In the genomic region with DNA sequence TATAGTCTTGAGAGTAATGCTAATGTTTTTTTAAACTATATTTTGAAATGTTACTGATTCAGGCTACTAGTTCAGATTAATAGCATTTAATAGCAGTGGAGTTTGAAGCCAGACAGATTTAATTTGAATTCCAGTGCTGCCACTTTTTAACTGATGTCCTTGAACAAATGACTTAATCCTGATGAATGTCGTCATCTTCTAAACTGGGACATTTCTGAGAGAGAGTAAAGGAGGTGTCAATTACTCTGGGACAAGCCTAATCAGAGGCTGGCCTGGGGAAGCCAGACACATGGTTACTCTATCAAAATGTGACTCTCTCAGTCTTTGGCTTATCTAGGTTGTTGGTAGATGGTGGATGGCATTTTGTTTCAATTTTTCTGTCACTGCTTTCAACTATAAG, we compare ENCODE assay signal across 25 cellular contexts.
DNase-seq lines count a peak whose midpoint lies in the region; ATAC-seq and TF ChIP-seq lines count a peak whose summit lies in the region.
"Had no signal": no experiment of that assay in that cellular context is flagged by ENCODE, and none has a peak within 500 bp of the region (broad histone marks: within the 10 kb centered on the region; RNA-seq: fewer than 3 reads in every experiment).

No MANE protein-coding gene starts in this region.

- no peak overlapping the region for H3K9ac ChIP-seq in HCT116 (ENCODE audit: low read length)
- H3K9ac ChIP-seq: BLaER1 treated with 17β-estradiol and CSF1 and Interleukin-3, amounts not matched to agents 10 nM and 100 nM had no signal

- CTCF ChIA-PET in HCT116 (lab: Charles Lee) = no interaction called here

- RAD21 ChIA-PET in HCT116 (lab: Charles Lee; ENCODE audit: low non-redundant PET in 1 of 2, low total read pairs in 2 of 2, uncharacterized antibody in 2 of 2, unreplicated experiment in 2 of 2) = no interaction called here

- H3K9me3 ChIP-seq in HCT116 (ENCODE audit: control insufficient read depth in 1 of 2, insufficient read depth in 1 of 2, low read depth in 1 of 2, low read length in 2 of 2) (no peaks in the 10 kb centered on the region), Peyer's patch (no peaks in the 10 kb centered on the region), prostate gland (no peaks in the 10 kb centered on the region)
- H3K9me3 ChIP-seq: BLaER1 treated with 17β-estradiol and CSF1 and Interleukin-3, amounts not matched to agents 10 nM and 100 nM; MG63 had no signal

- no peak overlapping the region for H3K4me3 ChIP-seq in HCT116 (replicated peaks in 1 of 2; ENCODE audit: low read depth in 1 of 2, low read length in 2 of 2)
- no peak overlapping the region for H3K4me3 ChIP-seq in Peyer's patch
- H3K4me3 ChIP-seq in prostate gland = no peak overlapping the region
- H3K4me3 ChIP-seq: BLaER1 treated with 17β-estradiol and CSF1 and Interleukin-3, amounts not matched to agents 10 nM and 100 nM; MG63 had no signal

- H4K20me1 ChIP-seq in HCT116 (ENCODE audit: insufficient read depth) = no peaks in the 10 kb centered on the region

- DNase-seq in HCT116 (ENCODE audit: low read depth, low spot score) = no peak
- no peak for DNase-seq in left cardiac atrium
- DNase-seq in myocyte (ENCODE audit: low read depth) = peak; percentile 67
- DNase-seq in Peyer's patch = no peak
- no peak for DNase-seq in activated CD4-positive, alpha-beta T cell treated with anti-CD3 and anti-CD28 coated beads, Interleukin-2, amount 50 U/mL, for 1 hour
- no peak for DNase-seq in prostate gland (ENCODE audit: low spot score)
- DNase-seq: AML-193; CD4-positive, alpha-beta T cell; COR-L47; DMS53; KG1; MG63; NCI-H1105 treated with DMSO at 0.1 percent for 48 hours; NCI-H146; NCI-H1930; NCI-H2107; NCI-H446; NCI-H526; NCI-H82; NK-92 treated with Interleukin-12 subunit alpha and Interleukin-12 subunit beta, amount 100 ng/mL, for 24 hours; PC-3; SHP77 had no signal

- H2AFZ ChIP-seq in HCT116 (ENCODE audit: low read depth, low read length, poor library complexity, severe bottlenecking) = peak overlapping the region; percentile 73

- no TSS peak for BruUV-seq in HCT116 (replicated peaks; lab: Mats Ljungman, UMichigan)

- POLR2A ChIA-PET in HCT116 (lab: Charles Lee) = no interaction called here

- H3K27ac ChIP-seq in HCT116 (ENCODE audit: low read depth, low read length) (no peak overlapping the region), Peyer's patch (no peak overlapping the region), prostate gland (no peak overlapping the region)
- H3K27ac ChIP-seq: BLaER1 treated with 17β-estradiol and CSF1 and Interleukin-3, amounts not matched to agents 10 nM and 100 nM had no signal

- TF ChIP-seq POLR2A in HCT116 (IDR thresholded peaks at IDR 0.05; ENCODE audit: borderline replicate concordance, extremely low read depth, insufficient read depth, insufficient read length) (no peak), Peyer's patch (IDR thresholded peaks at IDR 0.05) (no peak), prostate gland (IDR thresholded peaks at IDR 0.05) (no peak)

- intact Hi-C loops in HCT116 (cut with micrococcal nuclease) (no loop called here), left cardiac atrium (cut with DNase I) (loop anchor here in 1 of 2 donors (10.0 kb wide), 1 partner anchor 220 kb away; no protein-coding TSS in a partner anchor), prostate gland (cut with DNase I) (no loop called here)

- H3K4me1 ChIP-seq in HCT116 (ENCODE audit: control insufficient read depth in 1 of 2, insufficient read depth in 2 of 2, low read length in 2 of 2) (peaks cover 0 to 6% of the 10 kb centered on the region in 2 experiments; a peak in 2 of 4 replicates), Peyer's patch (no peaks in the 10 kb centered on the region), prostate gland (replicated peaks) (no peaks in the 10 kb centered on the region)
- H3K4me1 ChIP-seq: BLaER1 treated with 17β-estradiol and CSF1 and Interleukin-3, amounts not matched to agents 10 nM and 100 nM had no signal

- H3K36me3 ChIP-seq in HCT116 (ENCODE audit: control insufficient read depth in 1 of 2, insufficient read depth in 2 of 2, low read length in 2 of 2) (no peaks in the 10 kb centered on the region), Peyer's patch (no peaks in the 10 kb centered on the region), prostate gland (no peaks in the 10 kb centered on the region)
- H3K36me3 ChIP-seq: BLaER1 treated with 17β-estradiol and CSF1 and Interleukin-3, amounts not matched to agents 10 nM and 100 nM; MG63 had no signal

- H3K9me2 ChIP-seq in HCT116 (ENCODE audit: insufficient read depth) = no peaks in the 10 kb centered on the region

- WGBS in prostate gland = 52% methylated on average over 1 of the region's 1 CpG

- H3K4me2 ChIP-seq in HCT116 (ENCODE audit: low read length) = no peak overlapping the region
- H3K4me2 ChIP-seq: BLaER1 treated with 17β-estradiol and CSF1 and Interleukin-3, amounts not matched to agents 10 nM and 100 nM had no signal

- TF ChIP-seq RAD21 in HCT116 (IDR thresholded peaks at IDR 0.05; ENCODE audit: low read depth) = no peak

- H3K79me2 ChIP-seq in HCT116 (ENCODE audit: insufficient read depth, low read length) = no peaks in the 10 kb centered on the region

- ATAC-seq in HCT116 = no peak
- ATAC-seq in SK-N-SH treated with all-trans-retinoic acid at 6 μM for 48 hours = no peak
- peak; percentile 77 to 83 for ATAC-seq in left cardiac atrium
- ATAC-seq in GM21515 (IDR thresholded peaks at IDR 0.05; ENCODE audit: unreplicated experiment) = no peak
- ATAC-seq: PC-3 had no signal

- TF ChIP-seq CTCF in HCT116 (IDR thresholded peaks at IDR 0.05 in 2 of 3, conservative IDR thresholded peaks at IDR 0.05 in 1 of 3; ENCODE audit: borderline replicate concordance in 1 of 3, insufficient read depth in 1 of 3, low read depth in 2 of 3, low read length in 2 of 3) (no peak), Peyer's patch (IDR thresholded peaks at IDR 0.05) (no peak), prostate gland (IDR thresholded peaks at IDR 0.05) (no peak)

- H3K27me3 ChIP-seq in HCT116 (ENCODE audit: insufficient read depth, low read length) (no peaks in the 10 kb centered on the region), Peyer's patch (no peaks in the 10 kb centered on the region), prostate gland (replicated peaks; ENCODE audit: insufficient read depth) (no peaks in the 10 kb centered on the region)
- H3K27me3 ChIP-seq: BLaER1 treated with 17β-estradiol and CSF1 and Interleukin-3, amounts not matched to agents 10 nM and 100 nM; MG63 had no signal

TF ChIP-seq in HCT116, 20 proteins besides CTCF, POLR2A, EP300 and RAD21 (continues in another document):
- TF ChIP-seq, protein P1, sequence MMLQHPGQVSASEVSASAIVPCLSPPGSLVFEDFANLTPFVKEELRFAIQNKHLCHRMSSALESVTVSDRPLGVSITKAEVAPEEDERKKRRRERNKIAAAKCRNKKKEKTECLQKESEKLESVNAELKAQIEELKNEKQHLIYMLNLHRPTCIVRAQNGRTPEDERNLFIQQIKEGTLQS (IDR thresholded peaks at IDR 0.05) = no peak
- TF ChIP-seq SRF (IDR thresholded peaks at IDR 0.05; ENCODE audit: low read depth) = no peak
- no peak for TF ChIP-seq EZH2phosphoT487 (IDR thresholded peaks at IDR 0.05; ENCODE audit: borderline replicate concordance)
- TF ChIP-seq ZNF274 (IDR thresholded peaks at IDR 0.05; ENCODE audit: low read depth, low read length) = no peak
- no peak for TF ChIP-seq CEBPB (IDR thresholded peaks at IDR 0.05; ENCODE audit: low read depth)
- no peak for TF ChIP-seq SP1 (IDR thresholded peaks at IDR 0.05; ENCODE audit: low read depth)
- TF ChIP-seq MAX (IDR thresholded peaks at IDR 0.05) = no peak

TF ChIP-seq in SK-N-SH treated with all-trans-retinoic acid at 6 μM for 48 hours, 23 proteins besides CTCF, POLR2A, EP300 and RAD21:
- TF ChIP-seq ARNTL (CRISPR knock-in tag; IDR thresholded peaks at IDR 0.05; ENCODE audit: borderline replicate concordance, low read depth) = no peak
- peak; percentile 56; the same call in 1 of the 2 replicates for TF ChIP-seq ISL1 (CRISPR knock-in tag; IDR thresholded peaks at IDR 0.05)

Comparison
In these comparisons a context has a peak if more than half of its experiments do, and no peak if none do; other contexts are left out.
1. ATAC-seq: peak in left cardiac atrium (2 of 2); none in HCT116 (single experiment), SK-N-SH treated with all-trans-retinoic acid at 6 μM for 48 hours (single experiment) and GM21515 (single experiment).